In genomic region chr13:79679334-79679733, GRCh38 we compare ENCODE assay signal across 7 cellular contexts.
A peak's percentile ranks its signal among the peaks of the same experiment; 100 is the strongest.
DNase-seq lines count a peak whose midpoint lies in the region; ATAC-seq, FAIRE-seq and TF ChIP-seq lines count a peak whose summit lies in the region.

No MANE protein-coding gene starts in this region.

- H3K27me3 ChIP-seq in Peyer's patch (no peaks in the 10 kb centered on the region), bronchial epithelial cell (ENCODE audit: control insufficient read depth, insufficient read depth, low read length) (no peaks in the 10 kb centered on the region)

- H3K36me3 ChIP-seq in Peyer's patch (no peaks in the 10 kb centered on the region), bronchial epithelial cell (ENCODE audit: control insufficient read depth, insufficient read depth, low read length) (no peaks in the 10 kb centered on the region)

- TF ChIP-seq CTCF in Peyer's patch (IDR thresholded peaks at IDR 0.05) (peak; percentile 24 to 82 (median 77)), bronchial epithelial cell (IDR thresholded peaks at IDR 0.05; ENCODE audit: insufficient read depth, low read length, severe bottlenecking) (peak; percentile 78)

- DNase-seq in GM03348 (ENCODE audit: low spot score) (peak; percentile 48), HT1080 (ENCODE audit: low read depth) (peak; percentile 57), Peyer's patch (peak; percentile 50 to 90 (median 51)), bronchial epithelial cell (ENCODE audit: low read depth) (peak; percentile 65), left lobe of liver (ENCODE audit: low spot score) (peak; percentile 56)
- peak; percentile 6 for DNase-seq in stimulated activated CD8-positive, alpha-beta memory T cell treated with anti-CD3 and anti-CD28 coated beads, Interleukin-4, amount 100 ng/mL, for 24 hours (ENCODE audit: low read depth)

- H3K4me3 ChIP-seq in Peyer's patch, result no peak overlapping the region
- H3K4me3 ChIP-seq in bronchial epithelial cell (ENCODE audit: low read depth, low read length), result no peak overlapping the region

- FAIRE-seq in bronchial epithelial cell (lab: Jason Lieb, UNC), result no peak

- H3K27ac ChIP-seq in Peyer's patch, result no peak overlapping the region

- ATAC-seq in GM21423 (IDR thresholded peaks at IDR 0.05; ENCODE audit: unreplicated experiment) (peak; percentile 82), left lobe of liver (peak; percentile 86)

- no peaks in the 10 kb centered on the region for H3K4me1 ChIP-seq in Peyer's patch

- no peaks in the 10 kb centered on the region for H3K9me3 ChIP-seq in Peyer's patch

- no peak for TF ChIP-seq POLR2A in Peyer's patch (IDR thresholded peaks at IDR 0.05)

Comparison
In these comparisons a context has a peak if more than half of its experiments do, and no peak if none do; other contexts are left out.
1. DNase-seq: peak in every context shown above with its lines; median percentile 65 in bronchial epithelial cell; 57 in HT1080; 56 in left lobe of liver; 51 in Peyer's patch; 48 in GM03348; 6 in stimulated activated CD8-positive, alpha-beta memory T cell treated with anti-CD3 and anti-CD28 coated beads, Interleukin-4, amount 100 ng/mL, for 24 hours.